ENCODE assay signal across 26 cellular contexts in genomic region chr17:71055128-71055527, GRCh38.
DNase-seq lines count a peak whose midpoint lies in the region; ATAC-seq and TF ChIP-seq lines count a peak whose summit lies in the region.
"Had no signal": no experiment of that assay in that cellular context is flagged by ENCODE, and none has a peak within 500 bp of the region (broad histone marks: within the 10 kb centered on the region; RNA-seq: fewer than 3 reads in every experiment).

No MANE protein-coding gene starts in this region.

- POLR2A ChIA-PET in MCF 10A (lab: Yijun Ruan, JAX) (interaction anchor here (1.8 kb wide), 1 partner anchor 9 kb away, joined by 5 read pairs; no protein-coding TSS in a partner anchor), OCI-LY7 (lab: Charles Lee) (interaction anchor here (0.7 kb wide), 1 partner anchor 9 kb away, joined by 6 read pairs; no protein-coding TSS in a partner anchor)

- DNase-seq in MCF 10A (ENCODE audit: unreplicated experiment) (peak; percentile 17), breast epithelium (ENCODE audit: low spot score in 2 of 2) (no peak), RPMI7951 (ENCODE audit: low read depth) (peak; percentile 75), fibroblast of mammary gland (ENCODE audit: low read depth) (peak; percentile 36), GM13977 (ENCODE audit: low spot score) (no peak), OCI-LY7 (ENCODE audit: low spot score) (no peak), ovary (no peak)
- DNase-seq: activated CD4-positive, alpha-beta T cell treated with anti-CD3 and anti-CD28 coated beads for 36 hours; activated naive CD4-positive, alpha-beta T cell treated with anti-CD3 and anti-CD28 coated beads for 36 hours; activated T-cell treated with anti-CD3 and anti-CD28 coated beads, Interleukin-2, amount 50 U/mL, for 48 hours; anterior cingulate cortex; COR-L47; effector memory CD4-positive, alpha-beta T cell; esophagus squamous epithelium; GOT3; NCI-H1092 treated with DMSO at 0.1 percent for 48 hours; NCI-H2081 treated with DMSO at 0.1 percent for 48 hours; NCI-H446; stimulated activated CD4-positive, alpha-beta T cell treated with anti-CD3 and anti-CD28 coated beads, Interleukin-15, amount 100 ng/mL, for 24 hours; stimulated activated CD8-positive, alpha-beta memory T cell treated with anti-CD3 and anti-CD28 coated beads, Interleukin-4, amount 100 ng/mL, for 48 hours; trophoblast cell had no signal

- peaks cover 1% of the 10 kb centered on the region for H3K9me3 Mint-ChIP-seq in MCF 10A (ENCODE audit: unreplicated experiment)

- H3K4me3 Mint-ChIP-seq in MCF 10A (ENCODE audit: unreplicated experiment) = no peak overlapping the region
- H3K4me3 Mint-ChIP-seq: activated CD4-positive, alpha-beta T cell treated with anti-CD3 and anti-CD28 coated beads for 36 hours; activated naive CD4-positive, alpha-beta T cell treated with anti-CD3 and anti-CD28 coated beads for 36 hours; mesothelial cell of epicardium; nephron had no signal

- no peaks in the 10 kb centered on the region for H3K9me2 ChIP-seq in OCI-LY7 (ENCODE audit: insufficient read depth, low read length)

- no peak overlapping the region for H3K27ac Mint-ChIP-seq in MCF 10A (ENCODE audit: low read depth, unreplicated experiment)
- H3K27ac Mint-ChIP-seq: activated CD4-positive, alpha-beta T cell treated with anti-CD3 and anti-CD28 coated beads for 36 hours; activated naive CD4-positive, alpha-beta T cell treated with anti-CD3 and anti-CD28 coated beads for 36 hours; mesothelial cell of epicardium; nephron had no signal

- no peak for TF ChIP-seq POLR2A in breast epithelium (IDR thresholded peaks at IDR 0.05)
- no peak for TF ChIP-seq POLR2A in ovary (IDR thresholded peaks at IDR 0.05)

- no peaks in the 10 kb centered on the region for H3K79me2 ChIP-seq in OCI-LY7 (ENCODE audit: insufficient read depth, low read depth, low read length)

- H4K20me1 ChIP-seq in OCI-LY7 (ENCODE audit: insufficient read depth, low read length) = no peaks in the 10 kb centered on the region

- H3K36me3 Mint-ChIP-seq in MCF 10A (ENCODE audit: insufficient read depth, unreplicated experiment) = no peaks in the 10 kb centered on the region

- no peaks in the 10 kb centered on the region for H3K4me1 ChIP-seq in breast epithelium
- no peaks in the 10 kb centered on the region for H3K4me1 ChIP-seq in OCI-LY7 (ENCODE audit: insufficient read depth, low read length, poor library complexity, severe bottlenecking)
- H3K4me1 ChIP-seq in ovary (ENCODE audit: insufficient read depth) = no peaks in the 10 kb centered on the region

- H3K4me1 Mint-ChIP-seq in MCF 10A (ENCODE audit: insufficient read depth, unreplicated experiment) = no peaks in the 10 kb centered on the region
- H3K4me1 Mint-ChIP-seq: activated CD4-positive, alpha-beta T cell treated with anti-CD3 and anti-CD28 coated beads for 36 hours; nephron had no signal

- no peaks in the 10 kb centered on the region for H3K27me3 Mint-ChIP-seq in MCF 10A (ENCODE audit: insufficient read depth, unreplicated experiment)
- H3K27me3 Mint-ChIP-seq: activated CD4-positive, alpha-beta T cell treated with anti-CD3 and anti-CD28 coated beads for 36 hours had no signal

- BruUV-seq in MCF 10A (replicated peaks; lab: Mats Ljungman, UMichigan) (no TSS peak), OCI-LY7 (replicated peaks; lab: Mats Ljungman, UMichigan) (no TSS peak)

- CTCF ChIA-PET in MCF 10A (lab: Yijun Ruan, JAX) (no interaction called here), OCI-LY7 (lab: Charles Lee; ENCODE audit: unreplicated experiment) (no interaction called here)

- ATAC-seq in GM19463 (IDR thresholded peaks at IDR 0.05; ENCODE audit: unreplicated experiment) = no peak
- ATAC-seq: activated CD4-positive, alpha-beta T cell treated with anti-CD3 and anti-CD28 coated beads for 36 hours; K562; sciatic nerve had no signal

- TF ChIP-seq CTCF in MCF 10A (IDR thresholded peaks at IDR 0.05; ENCODE audit: unreplicated experiment) = no peak
- no peak for TF ChIP-seq CTCF in breast epithelium (IDR thresholded peaks at IDR 0.05)
- TF ChIP-seq CTCF in fibroblast of mammary gland (conservative IDR thresholded peaks at IDR 0.05; ENCODE audit: control insufficient read depth, insufficient read depth, low read depth, low read length) = no peak
- no peak for TF ChIP-seq CTCF in GM13977 (IDR thresholded peaks at IDR 0.05; ENCODE audit: extremely low read depth, insufficient read depth, missing control alignments)
- no peak for TF ChIP-seq CTCF in OCI-LY7 (conservative IDR thresholded peaks at IDR 0.05; ENCODE audit: low read length)
- TF ChIP-seq CTCF in ovary (IDR thresholded peaks at IDR 0.05) = no peak

- in situ Hi-C loops in GM13977 (cut with MboI; ENCODE audit: low pct_unique_long_range_greater_than_20kb, low sequenced_read_pairs, unreplicated experiment) = no loop called here

- no peak for TF ChIP-seq EP300 in ovary (IDR thresholded peaks at IDR 0.05)

- H3K27ac ChIP-seq in breast epithelium (no peak overlapping the region), OCI-LY7 (ENCODE audit: low read depth, low read length, poor library complexity, severe bottlenecking) (no peak overlapping the region), ovary (no peak overlapping the region)
- H3K27ac ChIP-seq: esophagus squamous epithelium had no signal

- H3K9me3 ChIP-seq in breast epithelium (no peaks in the 10 kb centered on the region), OCI-LY7 (ENCODE audit: low read length) (no peaks in the 10 kb centered on the region), ovary (no peaks in the 10 kb centered on the region)
- H3K9me3 ChIP-seq: esophagus squamous epithelium had no signal

- H3K36me3 ChIP-seq in breast epithelium (no peaks in the 10 kb centered on the region), OCI-LY7 (ENCODE audit: insufficient read depth, low read length) (no peaks in the 10 kb centered on the region), ovary (no peaks in the 10 kb centered on the region)
- H3K36me3 ChIP-seq: esophagus squamous epithelium had no signal

- H3K27me3 ChIP-seq in breast epithelium (no peaks in the 10 kb centered on the region), ovary (no peaks in the 10 kb centered on the region)
- H3K27me3 ChIP-seq: esophagus squamous epithelium had no signal

- H2AFZ ChIP-seq in OCI-LY7 (ENCODE audit: low read length) = no peak overlapping the region

- intact Hi-C loops in MCF 10A (cut with micrococcal nuclease) = no loop called here
- intact Hi-C loops in breast epithelium (cut with DNase I; ENCODE audit: low total_unique reads) = no loop called here
- intact Hi-C loops in OCI-LY7 (cut with micrococcal nuclease; ENCODE audit: unreplicated experiment) = no loop called here
- intact Hi-C loops in ovary (cut with DNase I) = no loop called here

- H3K4me2 ChIP-seq in OCI-LY7 (ENCODE audit: low read length) = no peak overlapping the region

- no peak overlapping the region for H3K4me3 ChIP-seq in breast epithelium
- H3K4me3 ChIP-seq in fibroblast of mammary gland (ENCODE audit: control insufficient read depth, low read depth, low read length) = no peak overlapping the region
- no peak overlapping the region for H3K4me3 ChIP-seq in OCI-LY7 (ENCODE audit: low read depth, low read length, poor library complexity, severe bottlenecking)
- H3K4me3 ChIP-seq in ovary = no peak overlapping the region
- H3K4me3 ChIP-seq: esophagus squamous epithelium, K562 had no signal

Comparison
In these comparisons a context has a peak if more than half of its experiments do, and no peak if none do; other contexts are left out.
1. DNase-seq: peak in MCF 10A (single experiment), RPMI7951 (single experiment) and fibroblast of mammary gland (single experiment); none in breast epithelium (0 of 2), GM13977 (single experiment), OCI-LY7 (single experiment) and ovary (0 of 5).